29 cellular contexts compared by ENCODE assay signal in the genomic region with DNA sequence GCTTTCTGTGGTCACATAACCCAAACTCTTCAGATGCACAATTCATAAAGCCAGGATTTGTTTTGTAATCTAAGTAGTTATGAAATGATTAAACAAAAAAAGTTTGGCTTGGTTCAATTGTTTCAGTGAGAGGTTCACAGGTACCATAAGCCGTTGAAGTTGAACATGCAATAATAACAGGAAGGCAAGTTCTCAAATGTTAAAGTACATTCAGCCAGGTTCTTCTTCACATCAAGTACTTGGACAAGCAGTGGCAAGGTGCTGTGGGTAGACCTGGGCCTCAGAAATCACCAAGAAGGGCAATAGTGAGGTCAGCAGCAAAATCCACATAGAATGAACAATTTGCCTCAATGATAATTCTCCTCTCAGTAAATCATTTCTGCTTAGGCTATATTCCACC.
"Had no signal": no experiment of that assay in that cellular context is flagged by ENCODE, and none has a peak within 500 bp of the region (broad histone marks: within the 10 kb centered on the region; RNA-seq: fewer than 3 reads in every experiment).

No MANE protein-coding gene starts in this region.

- H3K4me1 ChIP-seq: SJCRH30 had no signal

- H3K36me3 ChIP-seq: brain microvascular endothelial cell, cardiac muscle cell, SJCRH30, WERI-Rb-1 had no signal

- H3K9me3 ChIP-seq: SJCRH30 had no signal

- H3K27ac ChIP-seq: brain microvascular endothelial cell, cardiac muscle cell, SJCRH30, SK-N-MC, WERI-Rb-1 had no signal

- DNase-seq: activated CD4-positive, alpha-beta T cell treated with anti-CD3 and anti-CD28 coated beads, Interleukin-2, amount 10 ng/mL, durations not matched to agents 24 days and 14 days; activated CD4-positive, alpha-beta T cell treated with anti-CD3 and anti-CD28 coated beads, Interleukin-2, amount 50 U/mL, for 4 hours; activated CD8-positive, alpha-beta T cell treated with anti-CD3 and anti-CD28 coated beads for 36 hours; activated effector memory CD4-positive, alpha-beta T cell treated with anti-CD3 and anti-CD28 coated beads, Interleukin-2, amount 50 U/mL, for 16 hours; activated naive CD4-positive, alpha-beta T cell; activated naive CD4-positive, alpha-beta T cell treated with anti-CD3 and anti-CD28 coated beads, Interleukin-2, amount 50 U/mL, for 16 hours; activated naive CD8-positive, alpha-beta T cell treated with anti-CD3 and anti-CD28 coated beads for 36 hours; activated T-cell treated with anti-CD3 and anti-CD28 coated beads, Interleukin-2, amount 50 U/mL, for 1 hour; activated T-cell treated with anti-CD3 and anti-CD28 coated beads, Interleukin-2, amount 50 U/mL, for 72 hours; amniotic stem cell; aorta; brain microvascular endothelial cell; Karpas-422; NCI-H1105 treated with DMSO at 0.1 percent for 48 hours; NCI-H1436; NCI-H1694; NCI-H1930; NCI-H2081 treated with DMSO at 0.1 percent for 48 hours; NCI-H2171; NCI-H345; NCI-H524 treated with DMSO at 0.1 percent for 48 hours; SHP77; SJCRH30; T1000; WERI-Rb-1 had no signal

- H3K27me3 ChIP-seq: brain microvascular endothelial cell, cardiac muscle cell, SJCRH30 had no signal

- ATAC-seq: activated CD8-positive, alpha-beta T cell treated with anti-CD3 and anti-CD28 coated beads for 36 hours; activated T-helper 17 cell treated with anti-CD3 and anti-CD28 coated beads, Interleukin-2, amount 50 U/mL, for 72 hours; Panc1 had no signal

- H3K4me3 ChIP-seq: cardiac muscle cell, SJCRH30, SK-N-MC had no signal
